In the genomic region with DNA sequence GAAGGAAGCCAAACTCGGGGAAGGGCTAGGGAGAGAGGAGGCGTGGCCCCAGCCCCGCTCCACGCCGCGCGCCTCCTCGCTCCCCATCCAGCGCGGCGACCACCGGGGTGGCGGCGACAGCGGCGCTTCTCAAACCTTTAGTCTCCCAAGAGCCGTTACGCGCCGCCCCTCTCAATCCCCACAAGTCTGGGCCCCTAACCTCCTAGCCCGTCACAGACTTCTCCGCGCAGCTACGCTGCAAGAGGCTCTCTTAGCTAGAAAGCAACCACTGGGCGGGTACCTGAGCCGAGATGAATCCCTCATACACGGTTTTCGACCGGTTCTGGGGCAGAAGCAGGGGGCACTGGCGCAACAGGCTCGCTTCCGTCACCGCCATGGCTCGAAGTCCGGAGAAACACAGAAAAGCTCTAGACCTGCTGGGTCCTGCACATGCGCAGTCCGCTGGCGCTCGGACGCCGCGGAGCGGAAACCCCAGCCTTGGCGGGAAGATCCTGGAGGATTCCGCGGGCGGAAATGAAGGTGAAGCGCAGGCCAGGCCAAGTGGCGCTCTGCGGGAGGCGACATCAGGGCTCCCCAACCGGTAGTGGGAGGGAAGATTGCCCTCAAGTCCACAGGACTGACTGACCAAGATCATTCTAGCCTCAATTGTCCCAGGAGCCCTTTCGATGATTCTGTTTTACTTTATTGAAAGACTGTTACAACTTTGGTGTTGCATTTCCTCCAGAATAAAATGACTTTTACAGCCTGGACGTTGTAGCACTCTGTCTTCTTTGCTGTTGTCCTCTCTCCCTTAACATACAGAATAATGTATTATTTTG, we compare ENCODE assay signal across 8 cellular contexts. TPM values are rescaled to one million over a fixed set of nuclear protein-coding genes. Genes with fewer than 3 reads are reported as not detected.
DNase-seq lines count a peak whose midpoint lies in the region; ATAC-seq and TF ChIP-seq lines count a peak whose summit lies in the region.

A gene (minus strand): TSS at position 388 of the 818 bp plus-strand sequence. CDS start 12 bp downstream, at position 376.

- peak within 1 kb of the TSS; percentile 85 for H2BK5ac ChIP-seq in IMR-90 (ENCODE audit: low read depth, low read length, poor library complexity, severe bottlenecking)

- 0 out of 3 replicates have a peak within 1 kb of the TSS, but pooled peaks have one; percentile 29 for H2BK15ac ChIP-seq in IMR-90 (ENCODE audit: low read depth, low read length)

- peak within 1 kb of the TSS; percentile 89 for H3K4ac ChIP-seq in IMR-90 (ENCODE audit: low read depth, low read length)

- peaks cover 9 to 20% of the 10 kb centered on the region in 2 experiments for H3K79me1 ChIP-seq in IMR-90 (ENCODE audit: low read depth in 1 of 2, low read length in 2 of 2)

- peak; percentile 65; the same call in 1 of the 2 replicates for TF ChIP-seq POLR2A in IMR-90 (IDR thresholded peaks at IDR 0.05; ENCODE audit: low read depth, low read length)

- peak within 1 kb of the TSS; percentile 95 for H3K4me3 ChIP-seq in IMR-90 (ENCODE audit: insufficient read depth, low read depth, low read length)
- peak within 1 kb of the TSS; percentile 89 for H3K4me3 ChIP-seq in epithelial cell of proximal tubule (ENCODE audit: low read depth, low read length)
- peak within 1 kb of the TSS; percentile 83 for H3K4me3 ChIP-seq in mucosa of descending colon

- CTCF ChIA-PET in IMR-90 (lab: Yijun Ruan, JAX), result no interaction called here

- peak within 1 kb of the TSS; percentile 73 for H4K91ac ChIP-seq in IMR-90 (ENCODE audit: insufficient read depth, low read depth, low read length)

- H3K36me3 ChIP-seq in IMR-90 (ENCODE audit: control insufficient read depth, insufficient read depth, low read length), result no peaks in the 10 kb centered on the region
- H3K36me3 ChIP-seq in mucosa of descending colon (ENCODE audit: low read depth), result no peaks in the 10 kb centered on the region

- peak within 1 kb of the TSS; percentile 86 for H3K27ac ChIP-seq in IMR-90 (ENCODE audit: insufficient read depth, low read length)

- peak within 1 kb of the TSS; percentile 93 for H3K14ac ChIP-seq in IMR-90 (replicated peaks; ENCODE audit: low read depth, low read length)

- H4K8ac ChIP-seq in IMR-90 (ENCODE audit: low read depth in 2 of 2, low read length in 2 of 2), result peak within 1 kb of the TSS; percentile 72 to 99

- no peaks in the 10 kb centered on the region for H3K27me3 ChIP-seq in IMR-90 (ENCODE audit: control insufficient read depth, insufficient read depth, low read length)

- peak within 1 kb of the TSS; percentile 87 for H2AK9ac ChIP-seq in IMR-90 (replicated peaks; ENCODE audit: low read depth, low read length, poor library complexity)

- peak within 1 kb of the TSS; percentile 82 for H3K18ac ChIP-seq in IMR-90 (ENCODE audit: low read depth, low read length)

- no peak within 1 kb of the TSS for H2AK5ac ChIP-seq in IMR-90 (ENCODE audit: low read depth, low read length)

- TF ChIP-seq CTCF in IMR-90 (conservative IDR thresholded peaks at IDR 0.05; ENCODE audit: low read depth, low read length) (no peak), epithelial cell of proximal tubule (conservative IDR thresholded peaks at IDR 0.05; ENCODE audit: low read depth, low read length) (no peak), mucosa of descending colon (IDR thresholded peaks at IDR 0.05) (no peak)

- H3K9me1 ChIP-seq in IMR-90 (ENCODE audit: insufficient read depth, low read length), result no peaks in the 10 kb centered on the region

- H2AFZ ChIP-seq in IMR-90 (replicated peaks; ENCODE audit: low read length, poor library complexity), result peak within 1 kb of the TSS; percentile 98

- H2BK120ac ChIP-seq in IMR-90 (ENCODE audit: low read depth, low read length), result peak within 1 kb of the TSS; percentile 82

- peak within 1 kb of the TSS; percentile 81 for H3K56ac ChIP-seq in IMR-90 (ENCODE audit: extremely low read depth, insufficient read depth, low read length)

- no TSS peak for BruUV-seq in IMR-90 (replicated peaks; lab: Mats Ljungman, UMichigan)

- no peaks in the 10 kb centered on the region for H3K4me1 ChIP-seq in IMR-90 (ENCODE audit: control insufficient read depth, insufficient read depth, low read length)
- H3K4me1 ChIP-seq in mucosa of descending colon (ENCODE audit: low read depth), result peaks cover 6% of the 10 kb centered on the region

- H3K9me3 ChIP-seq in IMR-90 (ENCODE audit: control insufficient read depth, insufficient read depth, low read length) (no peaks in the 10 kb centered on the region), mucosa of descending colon (no peaks in the 10 kb centered on the region)

- H4K20me1 ChIP-seq in IMR-90 (ENCODE audit: insufficient read depth, low read length), result no peaks in the 10 kb centered on the region

- dilution Hi-C loops in IMR-90 (cut with HindIII; ENCODE audit: low sequenced_read_pairs, unreplicated experiment), result no loop called here

- peak within 1 kb of the TSS; percentile 90 for H3K23ac ChIP-seq in IMR-90 (ENCODE audit: low read depth, low read length)

- ATAC-seq in GM21529 (IDR thresholded peaks at IDR 0.05; ENCODE audit: unreplicated experiment) (peak; percentile 76), IMR-90 (ENCODE audit: low read depth) (peak; percentile 96), mucosa of descending colon (peak; percentile 98)

- peak within 1 kb of the TSS; percentile 91 for H3K9ac ChIP-seq in IMR-90 (ENCODE audit: low read depth, low read length)

- peak within 1 kb of the TSS; percentile 88 for H4K5ac ChIP-seq in IMR-90 (ENCODE audit: low read depth, low read length)

- intact Hi-C loops in IMR-90 (cut with micrococcal nuclease), result loop anchor here (2.0 kb wide), 1 partner anchor 334 kb away; no protein-coding TSS in a partner anchor
- intact Hi-C loops in mucosa of descending colon (cut with DNase I, micrococcal nuclease), result no loop called here

- in situ Hi-C loops in IMR-90 (cut with MboI; ENCODE audit: low sequenced_read_pairs), result no loop called here

- TF ChIP-seq RAD21 in IMR-90 (IDR thresholded peaks at IDR 0.05; ENCODE audit: low read length), result 0 out of 2 replicates have a peak, but pooled peaks have one; percentile 1

- H3K4me2 ChIP-seq in IMR-90 (ENCODE audit: low read depth, low read length), result peak within 1 kb of the TSS; percentile 87

- DNase-seq in DMS153 (lab: John Stamatoyannopoulos, UW) (peak; percentile 86), IMR-90 (peak; percentile 80), OCI-M2 (lab: John Stamatoyannopoulos, UW; ENCODE audit: unreplicated experiment) (peak; percentile 46), activated T-cell treated with anti-CD3 and anti-CD28 coated beads for 4 hours (peak; percentile 30), epithelial cell of proximal tubule (ENCODE audit: low read depth) (peak; percentile 10), mucosa of descending colon (peak; percentile 92 to 95 (median 94))
- peak; percentile 16 to 33 for DNase-seq in stimulated activated CD8-positive, alpha-beta memory T cell treated with anti-CD3 and anti-CD28 coated beads, Interleukin-4, amount 100 ng/mL, for 1 hour (ENCODE audit: low read depth in 2 of 2, low spot score in 1 of 2)

- H2BK20ac ChIP-seq in IMR-90 (ENCODE audit: low read depth, low read length), result peak within 1 kb of the TSS; percentile 63; the same call in 1 of the 2 replicates

- POLR2A ChIA-PET in IMR-90 (lab: Charles Lee; ENCODE audit: unreplicated experiment), result no interaction called here

- WGBS in IMR-90 (ENCODE audit: extremely low coverage in 2 of 2, insufficient read length in 1 of 2), 2 experiments, result 1% methylated on average over 28 of the region's 54 CpGs; no CpG with 5 or more reads in 1 of the 2 experiments

TF ChIP-seq in IMR-90, 13 proteins besides CTCF, POLR2A, EP300 and RAD21:
- peak; percentile 71 for TF ChIP-seq CEBPB (IDR thresholded peaks at IDR 0.05; ENCODE audit: low read depth, low read length)
- no peak for TF ChIP-seq MAFK (IDR thresholded peaks at IDR 0.05; ENCODE audit: low read depth, low read length)
- no peak for TF ChIP-seq RFX5 (IDR thresholded peaks at IDR 0.05; ENCODE audit: low read depth, low read length)
- no peak for TF ChIP-seq BHLHE40 (IDR thresholded peaks at IDR 0.05; ENCODE audit: low read depth, low read length)
- TF ChIP-seq FOS (IDR thresholded peaks at IDR 0.05; ENCODE audit: low read depth, low read length), result no peak
- TF ChIP-seq, protein P1, sequence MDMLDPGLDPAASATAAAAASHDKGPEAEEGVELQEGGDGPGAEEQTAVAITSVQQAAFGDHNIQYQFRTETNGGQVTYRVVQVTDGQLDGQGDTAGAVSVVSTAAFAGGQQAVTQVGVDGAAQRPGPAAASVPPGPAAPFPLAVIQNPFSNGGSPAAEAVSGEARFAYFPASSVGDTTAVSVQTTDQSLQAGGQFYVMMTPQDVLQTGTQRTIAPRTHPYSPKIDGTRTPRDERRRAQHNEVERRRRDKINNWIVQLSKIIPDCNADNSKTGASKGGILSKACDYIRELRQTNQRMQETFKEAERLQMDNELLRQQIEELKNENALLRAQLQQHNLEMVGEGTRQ (IDR thresholded peaks at IDR 0.05; ENCODE audit: low read depth, low read length), result no peak
- TF ChIP-seq NFE2L2 (IDR thresholded peaks at IDR 0.05; ENCODE audit: low read depth, low read length), result no peak
- peak; percentile 35; the same call in 1 of the 2 replicates for TF ChIP-seq MXI1 (IDR thresholded peaks at IDR 0.05; ENCODE audit: borderline replicate concordance, low read depth, low read length)
TF ChIP-seq in IMR-90: peak in this region for 2.

RNA-seq across cellular contexts. Expression of the gene that starts here (rescaled TPM):
- total RNA-seq in IMR-90 (2012; rRNA removed) (9.0 and 16.7 TPM in 2 replicates), epithelial cell of proximal tubule (25.0 and 29.5 TPM in 2 replicates), mucosa of descending colon (10 to 100 TPM; 19.5 to 33.5 (median 26.4) TPM)
- polyA plus RNA-seq in IMR-90 (2012; rRNA removed), result 9.3 and 12.7 TPM in 2 replicates
- polyA plus RNA-seq in IMR-90 (2012; cell fraction: cytosol; rRNA removed), result 3.8 and 6.7 TPM in 2 replicates
- polyA plus RNA-seq in IMR-90 (2012; cell fraction: nucleus; rRNA removed; ENCODE audit: low replicate concordance), result 3.2 and 16.2 TPM in 2 replicates

Comparison
In these comparisons a context has a peak if more than half of its experiments do, and no peak if none do; other contexts are left out.
1. Peak in every context shown above with its lines: DNase-seq, ATAC-seq, H3K4me3 ChIP-seq and H3K27ac ChIP-seq.
2. DNase-seq: peak in every context shown above with its lines; median percentile 94 in mucosa of descending colon; 86 in DMS153; 80 in IMR-90; 46 in OCI-M2; 30 in activated T-cell treated with anti-CD3 and anti-CD28 coated beads for 4 hours; 24 in stimulated activated CD8-positive, alpha-beta memory T cell treated with anti-CD3 and anti-CD28 coated beads, Interleukin-4, amount 100 ng/mL, for 1 hour; 10 in epithelial cell of proximal tubule.